8 cellular contexts compared by ENCODE assay signal in genomic region chr3:129245641-129246306, GRCh38. TPM values are rescaled to one million over a fixed set of nuclear protein-coding genes. Genes with fewer than 3 reads are reported as not detected.
A peak's percentile ranks its signal among the peaks of the same experiment; 100 is the strongest.
DNase-seq lines count a peak whose midpoint lies in the region; ATAC-seq and TF ChIP-seq lines count a peak whose summit lies in the region.
"Not testable (repeated sequence)": the region's sequence is repeated elsewhere in the genome, so short reads cannot be mapped to it uniquely, and the experiment has no call there.

No MANE protein-coding gene starts in this region.

- not testable (repeated sequence) for H3K36me3 ChIP-seq in neutrophil

- peak overlapping the region in 1 of 2 experiments; percentile 31 for H3K4me3 ChIP-seq in neutrophil (ENCODE audit: low read depth in 1 of 2, low read length in 1 of 2)

- not testable (repeated sequence) for H3K4me3 Mint-ChIP-seq in stimulated activated naive CD8-positive, alpha-beta T cell treated with anti-CD3 and anti-CD28 coated beads, Interleukin-15, Interleukin-2, amounts not matched to agents 100 ng/mL and 50 ng/mL, for 24 hours

- CTCF ChIA-PET in HEK293T (lab: Yijun Ruan, JAX): interaction anchor here (0.6 to 3.4 kb wide), 15 partner anchors 9 to 352 kb away, joined by 3 to 26 read pairs (median 5); partner anchors contain the start of gene RAB43

- H3K36me3 Mint-ChIP-seq in stimulated activated naive CD8-positive, alpha-beta T cell treated with anti-CD3 and anti-CD28 coated beads, Interleukin-15, Interleukin-2, amounts not matched to agents 100 ng/mL and 50 ng/mL, for 24 hours (ENCODE audit: low read depth): not testable (repeated sequence)

- not testable (repeated sequence) for H3K27me3 ChIP-seq in foreskin keratinocyte, neutrophil

- TF ChIP-seq CTCF in foreskin keratinocyte (conservative IDR thresholded peaks at IDR 0.05): peak; percentile 98
- TF ChIP-seq CTCF in neutrophil (IDR thresholded peaks at IDR 0.05): peak; percentile 100

- H3K27ac ChIP-seq in foreskin keratinocyte: not testable (repeated sequence)
- H3K27ac ChIP-seq in neutrophil: peak overlapping the region; percentile 81

- DNase-seq in ELF-1 (ENCODE audit: low read depth, low spot score): peak; percentile 93
- peak; percentile 85 for DNase-seq in HEK293T (ENCODE audit: extremely low spot score)
- peak; percentile 44 for DNase-seq in NCI-H1436 treated with DMSO at 0.1 percent for 48 hours (lab: John Stamatoyannopoulos, UW)
- DNase-seq in SKM-1 (lab: John Stamatoyannopoulos, UW; ENCODE audit: unreplicated experiment): peak; percentile 83
- peak; percentile 74 for DNase-seq in activated naive CD4-positive, alpha-beta T cell treated with Interleukin-2 at 50 U/mL for 16 hours
- DNase-seq in foreskin keratinocyte: peak in 1 of 2 donors; percentile 66

- not testable (repeated sequence) for H3K4me1 ChIP-seq in foreskin keratinocyte
- peaks cover 32 to 39% of the 10 kb centered on the region in 2 experiments for H3K4me1 ChIP-seq in neutrophil (ENCODE audit: control insufficient read depth in 1 of 2, insufficient read depth in 1 of 2, low read depth in 1 of 2, low read length in 1 of 2)

- peak; percentile 78 for ATAC-seq in foreskin keratinocyte

- H3K4me1 Mint-ChIP-seq in stimulated activated naive CD8-positive, alpha-beta T cell treated with anti-CD3 and anti-CD28 coated beads, Interleukin-15, Interleukin-2, amounts not matched to agents 100 ng/mL and 50 ng/mL, for 24 hours (ENCODE audit: low read depth): peaks cover 36% of the 10 kb centered on the region

- not testable (repeated sequence) for H3K27me3 Mint-ChIP-seq in stimulated activated naive CD8-positive, alpha-beta T cell treated with anti-CD3 and anti-CD28 coated beads, Interleukin-15, Interleukin-2, amounts not matched to agents 100 ng/mL and 50 ng/mL, for 24 hours

- H3K9me3 ChIP-seq in neutrophil: not testable (repeated sequence)

- POLR2A ChIA-PET in HEK293T (lab: Yijun Ruan, JAX): interaction anchor here (1.0 to 1.4 kb wide), 4 partner anchors 16 to 144 kb away, joined by 3 to 5 read pairs (median 4); no protein-coding TSS in a partner anchor

- H3K9me3 Mint-ChIP-seq in stimulated activated naive CD8-positive, alpha-beta T cell treated with anti-CD3 and anti-CD28 coated beads, Interleukin-15, Interleukin-2, amounts not matched to agents 100 ng/mL and 50 ng/mL, for 24 hours: not testable (repeated sequence)

- H3K27ac Mint-ChIP-seq in stimulated activated naive CD8-positive, alpha-beta T cell treated with anti-CD3 and anti-CD28 coated beads, Interleukin-15, Interleukin-2, amounts not matched to agents 100 ng/mL and 50 ng/mL, for 24 hours: peak overlapping the region; percentile 45

TF ChIP-seq in HEK293T, 16 proteins besides CTCF, POLR2A, EP300 and RAD21:
- peak; percentile 8; the same call in 1 of the 2 replicates for TF ChIP-seq ZNF384 (IDR thresholded peaks at IDR 0.05)

RNA-seq across cellular contexts. Expression of gene COPG1, which starts 3.6 kb away (rescaled TPM):
- total RNA-seq in foreskin keratinocyte: 145 and 169 TPM in 2 replicates
- polyA plus RNA-seq in foreskin keratinocyte: 104 and 117 TPM in 2 replicates

RNA-seq across cellular contexts. Expression of gene HMCES, which starts 32.9 kb away (rescaled TPM):
- total RNA-seq in foreskin keratinocyte: 62.6 and 64.7 TPM in 2 replicates
- polyA plus RNA-seq in foreskin keratinocyte: 89.4 and 92.1 TPM in 2 replicates
